ENCODE assay signal across 16 cellular contexts in genomic region chr1:51222136-51222787, GRCh38.
"Had no signal": no experiment of that assay in that cellular context is flagged by ENCODE, and none has a peak within 500 bp of the region (broad histone marks: within the 10 kb centered on the region; RNA-seq: fewer than 3 reads in every experiment).

No MANE protein-coding gene starts in this region.

- ATAC-seq: left ventricle myocardium superior; natural killer cell treated with Interleukin-12 subunit alpha and Interleukin-12 subunit beta and Interleukin-15 and Interleukin-18, amount 100 ng/mL, for 72 hours; pancreas; right lobe of liver; stimulated activated naive B cell treated with anti-CD40 and anti-IgM and Interleukin-4, amounts not matched to agents 10 μg/mL and 1 μg/mL and 100 μg/mL, for 72 hours had no signal

- H3K4me3 Mint-ChIP-seq: immature natural killer cell; memory B cell; natural killer cell treated with Interleukin-12 subunit alpha and Interleukin-12 subunit beta and Interleukin-15 and Interleukin-18, amount 100 ng/mL, for 72 hours; neural crest cell; stimulated activated naive B cell treated with anti-CD40 and anti-IgM and Interleukin-4, amounts not matched to agents 10 μg/mL and 1 μg/mL and 100 μg/mL, for 72 hours; stimulated activated naive CD8-positive, alpha-beta T cell treated with anti-CD3 and anti-CD28 coated beads, Interleukin-15, Interleukin-2, amounts not matched to agents 100 ng/mL and 50 ng/mL, for 24 hours had no signal

- H3K36me3 Mint-ChIP-seq: immature natural killer cell; memory B cell; natural killer cell treated with Interleukin-12 subunit alpha and Interleukin-12 subunit beta and Interleukin-15 and Interleukin-18, amount 100 ng/mL, for 72 hours; stimulated activated naive B cell treated with anti-CD40 and anti-IgM and Interleukin-4, amounts not matched to agents 10 μg/mL and 1 μg/mL and 100 μg/mL, for 72 hours had no signal

- H3K27me3 Mint-ChIP-seq: stimulated activated naive CD8-positive, alpha-beta T cell treated with anti-CD3 and anti-CD28 coated beads, Interleukin-15, Interleukin-2, amounts not matched to agents 100 ng/mL and 50 ng/mL, for 24 hours had no signal

- H3K9me3 Mint-ChIP-seq: immature natural killer cell; memory B cell; natural killer cell treated with Interleukin-12 subunit alpha and Interleukin-12 subunit beta and Interleukin-15 and Interleukin-18, amount 100 ng/mL, for 72 hours; stimulated activated naive B cell treated with anti-CD40 and anti-IgM and Interleukin-4, amounts not matched to agents 10 μg/mL and 1 μg/mL and 100 μg/mL, for 72 hours; stimulated activated naive CD8-positive, alpha-beta T cell treated with anti-CD3 and anti-CD28 coated beads, Interleukin-15, Interleukin-2, amounts not matched to agents 100 ng/mL and 50 ng/mL, for 24 hours had no signal

- H3K4me1 Mint-ChIP-seq: memory B cell had no signal

- H3K27ac Mint-ChIP-seq: immature natural killer cell; memory B cell; natural killer cell treated with Interleukin-12 subunit alpha and Interleukin-12 subunit beta and Interleukin-15 and Interleukin-18, amount 100 ng/mL, for 72 hours; stimulated activated naive B cell treated with anti-CD40 and anti-IgM and Interleukin-4, amounts not matched to agents 10 μg/mL and 1 μg/mL and 100 μg/mL, for 72 hours; stimulated activated naive CD8-positive, alpha-beta T cell treated with anti-CD3 and anti-CD28 coated beads, Interleukin-15, Interleukin-2, amounts not matched to agents 100 ng/mL and 50 ng/mL, for 24 hours had no signal

- DNase-seq: dorsolateral prefrontal cortex; effector CD4-positive, alpha-beta T cell; hypothalamus; immature natural killer cell; left ventricle myocardium superior; pancreas; right lobe of liver; small intestine; stimulated activated CD4-positive, alpha-beta T cell treated with anti-CD3 and anti-CD28 coated beads, Interleukin-15, amount 100 ng/mL, for 24 hours; stimulated activated CD4-positive, alpha-beta T cell treated with anti-CD3 and anti-CD28 coated beads, Interleukin-2, amount 100 ng/mL, for 48 hours; stimulated activated naive B cell treated with anti-CD40 and anti-IgM and Interleukin-4, amounts not matched to agents 10 μg/mL and 1 μg/mL and 100 μg/mL, for 72 hours; upper lobe of left lung had no signal
